In genomic region chrX:87813566-87813965, GRCh38 we compare ENCODE assay signal across 23 cellular contexts.
DNase-seq lines count a peak whose midpoint lies in the region; FAIRE-seq and TF ChIP-seq lines count a peak whose summit lies in the region.
"Had no signal": no experiment of that assay in that cellular context is flagged by ENCODE, and none has a peak within 500 bp of the region (broad histone marks: within the 10 kb centered on the region; RNA-seq: fewer than 3 reads in every experiment).

No MANE protein-coding gene starts in this region.

- H3F3A ChIP-seq in PC-9 (ENCODE audit: insufficient read depth, low read depth) = no peaks in the 10 kb centered on the region

- no peaks in the 10 kb centered on the region; the same call in 1 of the 2 replicates for H3K4me1 ChIP-seq in PC-9 (replicated peaks; ENCODE audit: insufficient read depth)
- no peaks in the 10 kb centered on the region for H3K4me1 ChIP-seq in suprapubic skin
- H3K4me1 ChIP-seq: A549 had no signal

- POLR2A ChIA-PET in PC-9 (lab: Charles Lee; ENCODE audit: unreplicated experiment) = no interaction called here

- H3K79me2 ChIP-seq in PC-9 (ENCODE audit: low read depth) = no peaks in the 10 kb centered on the region

- no peak overlapping the region for H2AFZ ChIP-seq in PC-9

- no peak for TF ChIP-seq EP300 in suprapubic skin (IDR thresholded peaks at IDR 0.05)

- H3K4me2 ChIP-seq in PC-9 = no peak overlapping the region; the same call in 1 of the 2 replicates
- H3K4me2 ChIP-seq: A549 had no signal

- WGBS in suprapubic skin = 64% methylated on average over 4 of the region's 4 CpGs

- no peaks in the 10 kb centered on the region for H3K9me2 ChIP-seq in PC-9 (ENCODE audit: insufficient read depth)

- H3K4me3 ChIP-seq in PC-9 (no peak overlapping the region), suprapubic skin (no peak overlapping the region)
- H3K4me3 ChIP-seq: A549, SK-N-MC had no signal

- no peaks in the 10 kb centered on the region for H3K36me3 ChIP-seq in PC-9 (ENCODE audit: low read depth)
- no peaks in the 10 kb centered on the region for H3K36me3 ChIP-seq in suprapubic skin

- H3K27me3 ChIP-seq in PC-9 (ENCODE audit: insufficient read depth, low read depth) (no peaks in the 10 kb centered on the region), suprapubic skin (no peaks in the 10 kb centered on the region)

- no TSS peak for BruUV-seq in PC-9 (replicated peaks; lab: Mats Ljungman, UMichigan)

- CTCF ChIA-PET in PC-9 (lab: Charles Lee) = no interaction called here

- H4K20me1 ChIP-seq in PC-9 (ENCODE audit: insufficient read depth) = no peaks in the 10 kb centered on the region

- no peak overlapping the region for H3K27ac ChIP-seq in PC-9
- no peak overlapping the region for H3K27ac ChIP-seq in suprapubic skin
- H3K27ac ChIP-seq: A549, SK-N-MC had no signal

- H3K9me3 ChIP-seq in PC-9 (ENCODE audit: insufficient read depth, low read depth) (no peaks in the 10 kb centered on the region), suprapubic skin (no peaks in the 10 kb centered on the region)
- H3K9me3 ChIP-seq: A549 had no signal

- TF ChIP-seq POLR2A in H54 (IDR thresholded peaks at IDR 0.05; ENCODE audit: low read depth, low read length) (no peak), suprapubic skin (IDR thresholded peaks at IDR 0.05) (no peak)

- TF ChIP-seq CTCF in PC-9 (conservative IDR thresholded peaks at IDR 0.05) (no peak), suprapubic skin (IDR thresholded peaks at IDR 0.05) (no peak)

- intact Hi-C loops in PC-9 (cut with micrococcal nuclease; ENCODE audit: unreplicated experiment) = loop anchor here (10.0 kb wide), 1 partner anchor 89 kb away; no protein-coding TSS in a partner anchor

- FAIRE-seq in H54 (lab: Jason Lieb, UNC) = no peak
- FAIRE-seq: GM12891 had no signal

- DNase-seq in H54 (ENCODE audit: insufficient read length, low spot score) = peak; percentile 5
- DNase-seq in PC-9 = peak; percentile 16 to 52
- peak; percentile 72 for DNase-seq in kidney glomerular epithelial cell (lab: John Stamatoyannopoulos, UW)
- peak; percentile 3 for DNase-seq in renal cortical epithelial cell (ENCODE audit: low read depth)
- DNase-seq in NCI-H748 treated with DMSO at 0.1 percent for 48 hours (lab: John Stamatoyannopoulos, UW) = no peak
- DNase-seq in suprapubic skin (ENCODE audit: low spot score in 2 of 2) = no peak
- DNase-seq in activated naive CD4-positive, alpha-beta T cell treated with anti-CD3 and anti-CD28 coated beads, Interleukin-2, amount 50 U/mL, for 16 hours = no peak
- DNase-seq: C1 segment of cervical spinal cord; CD4-positive, alpha-beta memory T cell; COR-L47; DMS79; EL; GF-D8; NCI-H1048; NCI-H1417; NCI-H1694; NCI-H2029 treated with DMSO at 0.1 percent for 48 hours; NCI-H510A; NCI-H774; SIG-M5 had no signal

Comparison
In these comparisons a context has a peak if more than half of its experiments do, and no peak if none do; other contexts are left out.
1. DNase-seq: peak in H54 (single experiment), PC-9 (2 of 2), kidney glomerular epithelial cell (single experiment) and renal cortical epithelial cell (single experiment); none in NCI-H748 treated with DMSO at 0.1 percent for 48 hours (single experiment), suprapubic skin (0 of 2) and activated naive CD4-positive, alpha-beta T cell treated with anti-CD3 and anti-CD28 coated beads, Interleukin-2, amount 50 U/mL, for 16 hours (single experiment).